Comparison of ENCODE assay signal across 14 cellular contexts in the genomic region with DNA sequence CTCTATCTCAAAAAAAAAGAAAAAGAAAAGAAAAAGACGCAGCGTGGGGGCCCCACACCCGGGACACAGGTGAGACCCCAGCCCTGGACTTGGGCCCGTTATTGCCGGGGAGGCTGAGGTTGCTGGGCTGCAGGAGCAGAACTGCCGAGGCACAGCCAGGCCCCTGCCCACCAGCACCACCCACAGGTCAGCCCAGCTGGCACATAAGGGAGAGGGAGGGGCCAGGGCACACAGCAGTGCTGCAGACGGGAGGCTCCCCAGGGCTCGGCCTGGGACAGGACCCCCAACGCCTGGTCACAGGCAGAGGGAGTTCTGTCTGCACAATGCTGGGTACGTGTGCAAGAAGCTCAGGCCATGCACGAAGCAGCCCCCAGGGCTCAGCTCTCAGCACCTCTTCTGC. TPM values are rescaled to one million over a fixed set of nuclear protein-coding genes. Genes with fewer than 3 reads are reported as not detected.
A peak's percentile ranks its signal among the peaks of the same experiment; 100 is the strongest.
DNase-seq lines count a peak whose midpoint lies in the region; ATAC-seq, FAIRE-seq and TF ChIP-seq lines count a peak whose summit lies in the region.
"Had no signal": no experiment of that assay in that cellular context is flagged by ENCODE, and none has a peak within 500 bp of the region (broad histone marks: within the 10 kb centered on the region; RNA-seq: fewer than 3 reads in every experiment).

No MANE protein-coding gene starts in this region.

- H4K91ac ChIP-seq in IMR-90 (ENCODE audit: insufficient read depth, low read depth, low read length) (no peak overlapping the region), H1 (replicated peaks; ENCODE audit: insufficient read length, low read length) (no peak overlapping the region)

- H2BK15ac ChIP-seq in IMR-90 (ENCODE audit: low read depth, low read length) (no peak overlapping the region), H1 (ENCODE audit: low read length) (no peak overlapping the region)

- POLR2A ChIA-PET in A549 (lab: Yijun Ruan, JAX) (no interaction called here), IMR-90 (lab: Charles Lee; ENCODE audit: unreplicated experiment) (no interaction called here), H1 (lab: Charles Lee; ENCODE audit: partially characterized antibody) (interaction anchor here (0.7 to 1.3 kb wide), 4 partner anchors 27 to 79 kb away, joined by 3 to 4 read pairs (median 4); no protein-coding TSS in a partner anchor)

- no peak for FAIRE-seq in A549 (lab: Jason Lieb, UNC)
- no peak for FAIRE-seq in H1 (lab: Jason Lieb, UNC)
- FAIRE-seq: astrocyte, RCC 7860 had no signal

- no peak for TF ChIP-seq CTCF in A549 (IDR thresholded peaks at IDR 0.05)
- TF ChIP-seq CTCF in IMR-90 (conservative IDR thresholded peaks at IDR 0.05; ENCODE audit: low read depth, low read length): no peak
- TF ChIP-seq CTCF in H1 (IDR thresholded peaks at IDR 0.05; ENCODE audit: control extremely low read depth in 1 of 3, insufficient read depth in 1 of 3, low read depth in 1 of 3, low read length in 3 of 3): peak in 2 of 3 experiments; percentile 28 to 44; a peak in 2 of 4 replicates

- no peak overlapping the region for H2BK5ac ChIP-seq in IMR-90 (ENCODE audit: low read depth, low read length, poor library complexity, severe bottlenecking)
- H2BK5ac ChIP-seq in H1 (ENCODE audit: low read depth, low read length): no peak overlapping the region

- WGBS in A549 (ENCODE audit: missing lambda C conversion rate): 69% methylated on average over 7 of the region's 11 CpGs
- WGBS in IMR-90 (ENCODE audit: extremely low coverage in 2 of 2, insufficient read length in 1 of 2), 2 experiments: 68% methylated on average over 4 of the region's 11 CpGs; no CpG with 5 or more reads in 1 of the 2 experiments
- 92% methylated on average over 11 of the region's 11 CpGs; no CpG with 5 or more reads in 1 of the 2 experiments for WGBS in H1 (ENCODE audit: extremely low coverage in 1 of 2, insufficient coverage in 1 of 2, insufficient read length in 1 of 2, insufficient replicate concordance in 2 of 2, low coverage in 1 of 2, low lambda C conversion rate in 2 of 2, missing lambda C conversion rate in 1 of 2), 2 experiments

- intact Hi-C loops in IMR-90 (cut with micrococcal nuclease): no loop called here

- H2BK20ac ChIP-seq in IMR-90 (ENCODE audit: low read depth, low read length): no peak overlapping the region
- no peak overlapping the region for H2BK20ac ChIP-seq in H1 (ENCODE audit: low read length)

- no peak overlapping the region for H2BK120ac ChIP-seq in IMR-90 (ENCODE audit: low read depth, low read length)
- H2BK120ac ChIP-seq in H1 (replicated peaks; ENCODE audit: low read depth, low read length): no peak overlapping the region

- H3K4me2 ChIP-seq in A549 (no peak overlapping the region), IMR-90 (ENCODE audit: low read depth, low read length) (no peak overlapping the region), H1 (ENCODE audit: insufficient read depth in 1 of 2, low read depth in 2 of 2, low read length in 2 of 2) (no peak overlapping the region)

- no peak overlapping the region for H3K27ac ChIP-seq in A549
- no peak overlapping the region for H3K27ac ChIP-seq in IMR-90 (ENCODE audit: insufficient read depth, low read length)
- no peak overlapping the region for H3K27ac ChIP-seq in H1 (ENCODE audit: low read depth, low read length)
- H3K27ac ChIP-seq: sigmoid colon had no signal

- DNase-seq in A549 (ENCODE audit: low read depth in 1 of 2, low spot score in 1 of 2): no peak
- no peak for DNase-seq in IMR-90
- DNase-seq in H1 (ENCODE audit: low read depth in 1 of 2, low spot score in 2 of 2): no peak
- no peak for DNase-seq in NOMO-1 treated with dmso at 0.1 percent for 144 hours (lab: John Stamatoyannopoulos, UW; ENCODE audit: unreplicated experiment)
- no peak for DNase-seq in NCI-H345 treated with DMSO at 0.1 percent for 48 hours (lab: John Stamatoyannopoulos, UW; ENCODE audit: unreplicated experiment)
- no peak for DNase-seq in occipital lobe (lab: John Stamatoyannopoulos, UW)
- DNase-seq: activated CD4-positive, alpha-beta T cell treated with anti-CD3 and anti-CD28 coated beads, Interleukin-2, amount 50 U/mL, for 4 hours; effector memory CD8-positive, alpha-beta T cell; naive thymus-derived CD4-positive, alpha-beta T cell; NCI-H2171 treated with DMSO at 0.1 percent for 48 hours; sigmoid colon; T-helper 2 cell had no signal

- no peaks in the 10 kb centered on the region for H3K27me3 ChIP-seq in IMR-90 (ENCODE audit: control insufficient read depth, insufficient read depth, low read length)
- no peaks in the 10 kb centered on the region for H3K27me3 ChIP-seq in H1 (replicated peaks in 1 of 4; ENCODE audit: control insufficient read depth in 3 of 4, extremely low read depth in 1 of 4, insufficient read depth in 3 of 4, low read length in 3 of 4)
- H3K27me3 ChIP-seq: sigmoid colon had no signal

- no peak overlapping the region for H3K4ac ChIP-seq in IMR-90 (ENCODE audit: low read depth, low read length)
- H3K4ac ChIP-seq in H1 (replicated peaks; ENCODE audit: insufficient read length, low read depth, low read length): no peak overlapping the region

- H3K4me1 ChIP-seq in A549 (no peaks in the 10 kb centered on the region), IMR-90 (ENCODE audit: control insufficient read depth, insufficient read depth, low read length) (peaks cover 2% of the 10 kb centered on the region; the same call in 1 of the 2 replicates), H1 (replicated peaks in 1 of 4; ENCODE audit: control insufficient read depth in 3 of 4, insufficient read depth in 4 of 4, low read length in 3 of 4) (peaks cover 0 to 5% (median 3%) of the 10 kb centered on the region in 4 experiments; a peak in 4 of 7 replicates)

- BruUV-seq in IMR-90 (replicated peaks; lab: Mats Ljungman, UMichigan): no TSS peak

- H3K9ac ChIP-seq in IMR-90 (ENCODE audit: low read depth, low read length) (no peak overlapping the region), H1 (replicated peaks in 1 of 4; ENCODE audit: extremely low read depth in 1 of 4, low read depth in 3 of 4, low read length in 3 of 4) (no peak overlapping the region)

- no peak overlapping the region for H2BK12ac ChIP-seq in H1 (ENCODE audit: low read depth, low read length)

- H3K56ac ChIP-seq in IMR-90 (ENCODE audit: extremely low read depth, insufficient read depth, low read length) (no peak overlapping the region), H1 (replicated peaks; ENCODE audit: insufficient read length, low read depth, low read length) (no peak overlapping the region)

- CTCF ChIA-PET in A549 (lab: Yijun Ruan, JAX) (interaction anchor here (1.4 to 1.7 kb wide), 3 partner anchors 8 to 33 kb away, joined by 3 to 6 read pairs (median 4); no protein-coding TSS in a partner anchor), IMR-90 (lab: Yijun Ruan, JAX) (no interaction called here), H1 (lab: Charles Lee; ENCODE audit: partially characterized antibody) (interaction anchor here (0.7 to 4.8 kb wide), 8 partner anchors 12 to 114 kb away, joined by 3 to 20 read pairs (median 4); no protein-coding TSS in a partner anchor)

- dilution Hi-C loops in IMR-90 (cut with HindIII; ENCODE audit: low sequenced_read_pairs, unreplicated experiment): no loop called here

- H3K18ac ChIP-seq in IMR-90 (ENCODE audit: low read depth, low read length): no peak overlapping the region
- no peak overlapping the region for H3K18ac ChIP-seq in H1 (ENCODE audit: extremely low read depth, low read length)

- H3K36me3 ChIP-seq in IMR-90 (ENCODE audit: control insufficient read depth, insufficient read depth, low read length) (peaks cover 16% of the 10 kb centered on the region), H1 (ENCODE audit: control insufficient read depth in 2 of 4, insufficient read depth in 4 of 4, low read length in 3 of 4) (peaks cover 0 to 8% (median 5%) of the 10 kb centered on the region in 4 experiments; a peak in 3 of 8 replicates)

- no peak overlapping the region for H2AK5ac ChIP-seq in IMR-90 (ENCODE audit: low read depth, low read length)
- H2AK5ac ChIP-seq in H1 (ENCODE audit: low read depth, low read length): no peak overlapping the region

- H3K79me2 ChIP-seq in H1 (ENCODE audit: control insufficient read depth in 1 of 2, insufficient read depth in 2 of 2, low read length in 2 of 2): no peaks in the 10 kb centered on the region

- H3K9me1 ChIP-seq in IMR-90 (ENCODE audit: insufficient read depth, low read length): no peaks in the 10 kb centered on the region

- H3K23me2 ChIP-seq in H1 (ENCODE audit: low read depth, low read length): no peaks in the 10 kb centered on the region

- H3K79me1 ChIP-seq in IMR-90 (ENCODE audit: low read depth in 1 of 2, low read length in 2 of 2) (no peaks in the 10 kb centered on the region), H1 (ENCODE audit: low read depth, low read length) (no peaks in the 10 kb centered on the region)

- TF ChIP-seq POLR2A in A549 (IDR thresholded peaks at IDR 0.05; ENCODE audit: low read length) (no peak), IMR-90 (IDR thresholded peaks at IDR 0.05; ENCODE audit: low read depth, low read length) (no peak), H1 (IDR thresholded peaks at IDR 0.05; ENCODE audit: control extremely low read depth in 1 of 2, low read depth in 2 of 2, low read length in 2 of 2) (no peak)

- H4K20me1 ChIP-seq in IMR-90 (ENCODE audit: insufficient read depth, low read length): no peaks in the 10 kb centered on the region; the same call in 1 of the 2 replicates
- peaks cover 0 to 16% of the 10 kb centered on the region in 2 experiments for H4K20me1 ChIP-seq in H1 (replicated peaks in 1 of 2; ENCODE audit: control insufficient read depth in 1 of 2, insufficient read depth in 2 of 2, low read length in 2 of 2)

- TF ChIP-seq RAD21 in A549 (conservative IDR thresholded peaks at IDR 0.05 in 1 of 2, IDR thresholded peaks at IDR 0.05 in 1 of 2) (no peak), IMR-90 (IDR thresholded peaks at IDR 0.05; ENCODE audit: low read length) (no peak), H1 (IDR thresholded peaks at IDR 0.05 in 1 of 2, conservative IDR thresholded peaks at IDR 0.05 in 1 of 2; ENCODE audit: low read depth in 2 of 2, low read length in 2 of 2) (peak; percentile 37 to 40)

- no peak overlapping the region for H2AK9ac ChIP-seq in IMR-90 (replicated peaks; ENCODE audit: low read depth, low read length, poor library complexity)

- ATAC-seq in A549 (peak; percentile 35 to 61; a peak in 3 of 6 replicates), IMR-90 (ENCODE audit: low read depth) (0 out of 2 replicates have a peak, but pooled peaks have one; percentile 16)
- ATAC-seq: effector memory CD8-positive, alpha-beta T cell; naive thymus-derived CD4-positive, alpha-beta T cell had no signal

- H3K23ac ChIP-seq in IMR-90 (ENCODE audit: low read depth, low read length) (no peak overlapping the region), H1 (ENCODE audit: insufficient read length) (no peak overlapping the region)

- in situ Hi-C loops in IMR-90 (cut with MboI; ENCODE audit: low sequenced_read_pairs): no loop called here

- no peak overlapping the region for H2AFZ ChIP-seq in IMR-90 (replicated peaks; ENCODE audit: low read length, poor library complexity)
- H2AFZ ChIP-seq in H1 (ENCODE audit: low read length): no peak overlapping the region

- H4K5ac ChIP-seq in IMR-90 (ENCODE audit: low read depth, low read length): no peak overlapping the region
- no peak overlapping the region for H4K5ac ChIP-seq in H1 (ENCODE audit: insufficient read length, low read depth, low read length)

- no peak overlapping the region for H3K4me3 ChIP-seq in A549
- H3K4me3 ChIP-seq in IMR-90 (ENCODE audit: insufficient read depth, low read depth, low read length): no peak overlapping the region
- no peak overlapping the region for H3K4me3 ChIP-seq in H1 (ENCODE audit: extremely low read depth in 1 of 4, insufficient read depth in 2 of 4, low read depth in 3 of 4, low read length in 4 of 4)
- H3K4me3 ChIP-seq: sigmoid colon had no signal

- TF ChIP-seq EP300 in A549 (IDR thresholded peaks at IDR 0.05) (no peak), H1 (IDR thresholded peaks at IDR 0.05; ENCODE audit: borderline replicate concordance in 1 of 2, low read depth in 2 of 2, low read length in 2 of 2) (no peak)

- H3K9me3 ChIP-seq in A549: no peaks in the 10 kb centered on the region
- no peaks in the 10 kb centered on the region for H3K9me3 ChIP-seq in IMR-90 (ENCODE audit: control insufficient read depth, insufficient read depth, low read length)
- no peaks in the 10 kb centered on the region for H3K9me3 ChIP-seq in H1 (ENCODE audit: insufficient read depth in 2 of 2, low read depth in 1 of 2, low read length in 1 of 2)
- H3K9me3 ChIP-seq: sigmoid colon had no signal

- no peak overlapping the region for H3K14ac ChIP-seq in IMR-90 (replicated peaks; ENCODE audit: low read depth, low read length)
- no peak overlapping the region for H3K14ac ChIP-seq in H1 (ENCODE audit: insufficient read length)

- H4K8ac ChIP-seq in IMR-90 (ENCODE audit: low read depth in 2 of 2, low read length in 2 of 2) (no peak overlapping the region), H1 (ENCODE audit: extremely low read depth, insufficient read depth, low read length) (no peak overlapping the region)

RNA-seq across cellular contexts. Expression of a gene that starts 18.5 kb away (rescaled TPM):
- polyA plus RNA-seq in A549 (2011; rRNA removed) (53.8 and 58.4 TPM in 2 replicates), A549 (2017; fragmentation: RNase III; extraction: RNeasy Plus Mini Kit Qiagen cat#74134 plus additional on column Dnase treatment) (70.5 to 74.4 TPM (median 70.6 TPM) in 3 replicates), IMR-90 (2012; rRNA removed) (121 and 140 TPM in 2 replicates), H1 (2011; rRNA removed) (88.5 and 114 TPM in 2 replicates)
- 86.9 and 87.3 TPM in 2 replicates for polyA plus RNA-seq in A549 (2012; cell fraction: cytosol; rRNA removed)
- polyA plus RNA-seq in A549 (2012; cell fraction: nucleus; rRNA removed): 85.8 and 99.4 TPM in 2 replicates
- 56.0 and 69.2 TPM in 2 replicates for polyA minus RNA-seq in A549 (2011; rRNA and poly(A)+ RNA removed)
- total RNA-seq in IMR-90 (2012; rRNA removed) (30.3 and 34.2 TPM in 2 replicates), occipital lobe (20.9 TPM)
- 278 and 288 TPM in 2 replicates for polyA plus RNA-seq in IMR-90 (2012; cell fraction: cytosol; rRNA removed)
- 60.7 and 79.7 TPM in 2 replicates for polyA plus RNA-seq in IMR-90 (2012; cell fraction: nucleus; rRNA removed; ENCODE audit: low replicate concordance)
- 78.9 and 81.2 TPM in 2 replicates for total RNA-seq in H1 (2021; fragmentation: NEBNext Ultra II Directional; extraction: Animal tissue kit (Norgen Biotek cat#: 25700))
- polyA plus RNA-seq in H1 (2011; cell fraction: cytosol; rRNA removed): 102 TPM
- 115 TPM for polyA plus RNA-seq in H1 (2011; cell fraction: nucleus; rRNA removed)
- 55.8 to 87.0 TPM (median 82.0 TPM) in 4 replicates for polyA plus RNA-seq in H1 (2012, experiment 1 of 2)
- 82.1 TPM for polyA plus RNA-seq in H1 (2012, experiment 2 of 2)
- polyA plus RNA-seq in H1 (2013, experiment 1 of 2): 76.3 TPM
- 80.1 TPM for polyA plus RNA-seq in H1 (2013, experiment 2 of 2)
- polyA minus RNA-seq in H1 (2011; rRNA and poly(A)+ RNA removed): 59.6 and 70.2 TPM in 2 replicates
- 49.1 TPM for polyA minus RNA-seq in H1 (2011; cell fraction: cytosol; rRNA and poly(A)+ RNA removed)
- polyA minus RNA-seq in H1 (2011; cell fraction: nucleus; rRNA and poly(A)+ RNA removed): 52.7 TPM

RNA-seq across cellular contexts. Expression of a gene that starts 33.6 kb away (rescaled TPM):
- polyA plus RNA-seq in A549 (2011; rRNA removed) (60.4 and 72.6 TPM in 2 replicates), A549 (2017; fragmentation: RNase III; extraction: RNeasy Plus Mini Kit Qiagen cat#74134 plus additional on column Dnase treatment) (39.4 to 45.7 TPM (median 41.3 TPM) in 3 replicates), IMR-90 (2012; rRNA removed) (49.0 and 53.6 TPM in 2 replicates), H1 (2011; rRNA removed) (65.0 and 70.0 TPM in 2 replicates)
- polyA plus RNA-seq in A549 (2012; cell fraction: cytosol; rRNA removed): 74.8 and 78.3 TPM in 2 replicates
- polyA plus RNA-seq in A549 (2012; cell fraction: nucleus; rRNA removed): 123 and 157 TPM in 2 replicates
- polyA minus RNA-seq in A549 (2011; rRNA and poly(A)+ RNA removed): 115 and 145 TPM in 2 replicates
- total RNA-seq in IMR-90 (2012; rRNA removed) (19.9 and 20.3 TPM in 2 replicates), occipital lobe (35.6 TPM)
- polyA plus RNA-seq in IMR-90 (2012; cell fraction: cytosol; rRNA removed): 46.9 and 51.2 TPM in 2 replicates
- 155 and 163 TPM in 2 replicates for polyA plus RNA-seq in IMR-90 (2012; cell fraction: nucleus; rRNA removed; ENCODE audit: low replicate concordance)
- total RNA-seq in H1 (2021; fragmentation: NEBNext Ultra II Directional; extraction: Animal tissue kit (Norgen Biotek cat#: 25700)): 50.0 and 56.3 TPM in 2 replicates
- 44.9 TPM for polyA plus RNA-seq in H1 (2011; cell fraction: cytosol; rRNA removed)
- 169 TPM for polyA plus RNA-seq in H1 (2011; cell fraction: nucleus; rRNA removed)
- 40.2 to 49.3 TPM (median 44.1 TPM) in 4 replicates for polyA plus RNA-seq in H1 (2012, experiment 1 of 2)
- 31.3 TPM for polyA plus RNA-seq in H1 (2012, experiment 2 of 2)
- polyA plus RNA-seq in H1 (2013, experiment 1 of 2): 44.2 TPM
- 40.7 TPM for polyA plus RNA-seq in H1 (2013, experiment 2 of 2)
- polyA minus RNA-seq in H1 (2011; rRNA and poly(A)+ RNA removed): 55.2 and 63.7 TPM in 2 replicates
- polyA minus RNA-seq in H1 (2011; cell fraction: cytosol; rRNA and poly(A)+ RNA removed): 75.7 TPM
- 71.4 TPM for polyA minus RNA-seq in H1 (2011; cell fraction: nucleus; rRNA and poly(A)+ RNA removed)

RNA-seq across cellular contexts. Expression of a gene that starts 49.5 kb away (rescaled TPM):
- polyA plus RNA-seq in A549 (2011; rRNA removed): 83.5 and 87.8 TPM in 2 replicates
- polyA plus RNA-seq in A549 (2012; cell fraction: cytosol; rRNA removed): 286 and 346 TPM in 2 replicates
- 714 and 975 TPM in 2 replicates for polyA plus RNA-seq in A549 (2012; cell fraction: nucleus; rRNA removed)
- polyA plus RNA-seq in A549 (2017; fragmentation: RNase III; extraction: RNeasy Plus Mini Kit Qiagen cat#74134 plus additional on column Dnase treatment): 145 to 150 TPM (median 146 TPM) in 3 replicates
- 46.9 and 63.5 TPM in 2 replicates for polyA minus RNA-seq in A549 (2011; rRNA and poly(A)+ RNA removed)
- 143 and 161 TPM in 2 replicates for total RNA-seq in IMR-90 (2012; rRNA removed)
- polyA plus RNA-seq in IMR-90 (2012; rRNA removed): 293 and 327 TPM in 2 replicates
- 286 and 483 TPM in 2 replicates for polyA plus RNA-seq in IMR-90 (2012; cell fraction: cytosol; rRNA removed)
- 295 and 963 TPM in 2 replicates for polyA plus RNA-seq in IMR-90 (2012; cell fraction: nucleus; rRNA removed; ENCODE audit: low replicate concordance)
- 74.1 and 75.8 TPM in 2 replicates for total RNA-seq in H1 (2021; fragmentation: NEBNext Ultra II Directional; extraction: Animal tissue kit (Norgen Biotek cat#: 25700))
- polyA plus RNA-seq in H1 (2011; rRNA removed): 145 and 217 TPM in 2 replicates
- polyA plus RNA-seq in H1 (2011; cell fraction: cytosol; rRNA removed): 167 TPM
- polyA plus RNA-seq in H1 (2011; cell fraction: nucleus; rRNA removed): 298 TPM
- 43.0 to 90.8 TPM (median 85.3 TPM) in 4 replicates for polyA plus RNA-seq in H1 (2012, experiment 1 of 2)
- polyA plus RNA-seq in H1 (2012, experiment 2 of 2): 79.3 TPM
- 88.9 TPM for polyA plus RNA-seq in H1 (2013, experiment 1 of 2)
- polyA plus RNA-seq in H1 (2013, experiment 2 of 2): 84.1 TPM
- polyA minus RNA-seq in H1 (2011; rRNA and poly(A)+ RNA removed): 55.7 and 63.0 TPM in 2 replicates
- polyA minus RNA-seq in H1 (2011; cell fraction: cytosol; rRNA and poly(A)+ RNA removed): 58.9 TPM
- polyA minus RNA-seq in H1 (2011; cell fraction: nucleus; rRNA and poly(A)+ RNA removed): 56.8 TPM
- total RNA-seq in occipital lobe: 18.6 TPM

RNA-seq across cellular contexts. Expression of a gene that starts 49.8 kb away (rescaled TPM):
- polyA plus RNA-seq in A549 (2011; rRNA removed) (140 and 197 TPM in 2 replicates), A549 (2017; fragmentation: RNase III; extraction: RNeasy Plus Mini Kit Qiagen cat#74134 plus additional on column Dnase treatment) (773 to 868 TPM (median 807 TPM) in 3 replicates), IMR-90 (2012; rRNA removed) (416 and 907 TPM in 2 replicates), H1 (2011; rRNA removed) (140 and 142 TPM in 2 replicates)
- 1,407 and 1,430 TPM in 2 replicates for polyA plus RNA-seq in A549 (2012; cell fraction: cytosol; rRNA removed)
- 294 and 364 TPM in 2 replicates for polyA plus RNA-seq in A549 (2012; cell fraction: nucleus; rRNA removed)
- 73.3 and 88.5 TPM in 2 replicates for polyA minus RNA-seq in A549 (2011; rRNA and poly(A)+ RNA removed)
- total RNA-seq in IMR-90 (2012; rRNA removed) (44.4 and 123 TPM in 2 replicates), occipital lobe (14.5 TPM)
- polyA plus RNA-seq in IMR-90 (2012; cell fraction: cytosol; rRNA removed): 193 and 430 TPM in 2 replicates
- polyA plus RNA-seq in IMR-90 (2012; cell fraction: nucleus; rRNA removed; ENCODE audit: low replicate concordance): 27.7 and 112 TPM in 2 replicates
- total RNA-seq in H1 (2021; fragmentation: NEBNext Ultra II Directional; extraction: Animal tissue kit (Norgen Biotek cat#: 25700)): 151 and 167 TPM in 2 replicates
- polyA plus RNA-seq in H1 (2011; cell fraction: cytosol; rRNA removed): 136 TPM
- polyA plus RNA-seq in H1 (2011; cell fraction: nucleus; rRNA removed): 416 TPM
- polyA plus RNA-seq in H1 (2012, experiment 1 of 2): 193 to 318 TPM (median 295 TPM) in 4 replicates
- 68.0 TPM for polyA plus RNA-seq in H1 (2012, experiment 2 of 2)
- 240 TPM for polyA plus RNA-seq in H1 (2013, experiment 1 of 2)
- polyA plus RNA-seq in H1 (2013, experiment 2 of 2): 247 TPM
- polyA minus RNA-seq in H1 (2011; rRNA and poly(A)+ RNA removed): 72.5 and 95.8 TPM in 2 replicates
- polyA minus RNA-seq in H1 (2011; cell fraction: cytosol; rRNA and poly(A)+ RNA removed): 138 TPM
- 79.6 TPM for polyA minus RNA-seq in H1 (2011; cell fraction: nucleus; rRNA and poly(A)+ RNA removed)

RNA-seq across cellular contexts. Expression of a gene that starts 59.4 kb away (rescaled TPM):
- polyA plus RNA-seq in A549 (2011; rRNA removed): 409 and 523 TPM in 2 replicates
- polyA plus RNA-seq in A549 (2012; cell fraction: cytosol; rRNA removed): 964 and 1,353 TPM in 2 replicates
- polyA plus RNA-seq in A549 (2012; cell fraction: nucleus; rRNA removed): 1,564 and 2,065 TPM in 2 replicates
- 649 to 701 TPM (median 695 TPM) in 3 replicates for polyA plus RNA-seq in A549 (2017; fragmentation: RNase III; extraction: RNeasy Plus Mini Kit Qiagen cat#74134 plus additional on column Dnase treatment)
- polyA minus RNA-seq in A549 (2011; rRNA and poly(A)+ RNA removed): 530 and 576 TPM in 2 replicates
- total RNA-seq in IMR-90 (2012; rRNA removed): 789 and 1,150 TPM in 2 replicates
- 1,267 and 1,435 TPM in 2 replicates for polyA plus RNA-seq in IMR-90 (2012; rRNA removed)
- polyA plus RNA-seq in IMR-90 (2012; cell fraction: cytosol; rRNA removed): 933 and 2,823 TPM in 2 replicates
- 859 and 2,218 TPM in 2 replicates for polyA plus RNA-seq in IMR-90 (2012; cell fraction: nucleus; rRNA removed; ENCODE audit: low replicate concordance)
- total RNA-seq in H1 (2021; fragmentation: NEBNext Ultra II Directional; extraction: Animal tissue kit (Norgen Biotek cat#: 25700)): 93.4 and 101 TPM in 2 replicates
- polyA plus RNA-seq in H1 (2011; rRNA removed): 212 and 257 TPM in 2 replicates
- polyA plus RNA-seq in H1 (2011; cell fraction: cytosol; rRNA removed): 196 TPM
- polyA plus RNA-seq in H1 (2011; cell fraction: nucleus; rRNA removed): 315 TPM
- 85.6 to 141 TPM (median 135 TPM) in 4 replicates for polyA plus RNA-seq in H1 (2012, experiment 1 of 2)
- polyA plus RNA-seq in H1 (2012, experiment 2 of 2): 137 TPM
- 105 TPM for polyA plus RNA-seq in H1 (2013, experiment 1 of 2)
- polyA plus RNA-seq in H1 (2013, experiment 2 of 2): 114 TPM
- polyA minus RNA-seq in H1 (2011; rRNA and poly(A)+ RNA removed): 117 and 123 TPM in 2 replicates
- 66.3 TPM for polyA minus RNA-seq in H1 (2011; cell fraction: cytosol; rRNA and poly(A)+ RNA removed)
- polyA minus RNA-seq in H1 (2011; cell fraction: nucleus; rRNA and poly(A)+ RNA removed): 80.7 TPM
- total RNA-seq in occipital lobe: 44.1 TPM

Comparison
In these comparisons a context has a peak if more than half of its experiments do, and no peak if none do; other contexts are left out.
1. CTCF ChIP-seq: peak in H1 (2 of 3); none in A549 (single experiment) and IMR-90 (single experiment).